Comparison of ENCODE assay signal across 21 cellular contexts in the genomic region with DNA sequence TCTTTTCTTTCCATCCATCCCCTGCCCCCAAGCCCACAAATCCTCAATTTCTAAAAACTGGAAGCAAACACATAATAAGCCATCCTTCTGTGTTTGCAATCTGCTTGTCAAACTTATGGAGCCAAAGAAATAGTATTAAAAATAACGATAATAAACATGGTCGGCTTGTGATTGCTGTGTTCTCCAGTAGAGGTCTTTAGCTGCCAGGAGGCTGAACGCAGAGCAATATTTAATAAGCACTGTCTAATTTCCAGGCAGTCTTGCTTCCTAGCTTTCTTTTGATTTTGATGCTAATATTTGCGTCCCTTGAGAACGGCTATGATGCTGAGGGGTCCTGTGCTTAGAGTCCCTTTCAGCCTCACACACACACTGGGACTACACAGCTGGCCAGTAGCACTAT. TPM values are rescaled to one million over a fixed set of nuclear protein-coding genes. Genes with fewer than 3 reads are reported as not detected.
"Had no signal": no experiment of that assay in that cellular context is flagged by ENCODE, and none has a peak within 500 bp of the region (broad histone marks: within the 10 kb centered on the region; RNA-seq: fewer than 3 reads in every experiment).

No MANE protein-coding gene starts in this region.

- H3K36me3 ChIP-seq: ascending aorta, lower lobe of right lung, sigmoid colon, spleen, thyroid gland had no signal

- H3K27ac ChIP-seq: ascending aorta, dorsolateral prefrontal cortex, lower lobe of right lung, sigmoid colon, spleen, thyroid gland had no signal

- DNase-seq: activated CD4-positive, alpha-beta T cell treated with anti-CD3 and anti-CD28 coated beads, Interleukin-2, amount 50 U/mL, for 1 hour; activated CD4-positive, CD25-positive, alpha-beta regulatory T cell; activated naive CD4-positive, alpha-beta T cell treated with anti-CD3 and anti-CD28 coated beads, Interleukin-2, amount 10 ng/mL, durations not matched to agents 7 days and 5 days; activated T-cell treated with anti-CD3 and anti-CD28 coated beads for 4 hours; dorsolateral prefrontal cortex; endodermal cell; erythroblast; hypothalamus; left colon; lower lobe of right lung; sigmoid colon; SW 1271; thyroid gland had no signal

- H3K4me3 ChIP-seq: ascending aorta, dorsolateral prefrontal cortex, lower lobe of right lung, sigmoid colon, spleen, thyroid gland had no signal

- H3K9me3 ChIP-seq: ascending aorta, lower lobe of right lung, sigmoid colon, spleen, thyroid gland had no signal

RNA-seq across cellular contexts. Expression of a gene that starts 3.2 kb away (rescaled TPM):
- total RNA-seq: ascending aorta; bronchial epithelial cell; dorsolateral prefrontal cortex; endodermal cell; glomerular endothelial cell; left colon; osteocyte; pulmonary artery endothelial cell; sigmoid colon; spleen; T-helper 2 cell treated with Interferon-gamma antibody and Interleukin-4, amounts not matched to agents 100 ng/mL and 5 ng/mL, for 36 hours; thyroid gland; urinary bladder had no signal
